Comparison of ENCODE assay signal across 8 cellular contexts in the genomic region with DNA sequence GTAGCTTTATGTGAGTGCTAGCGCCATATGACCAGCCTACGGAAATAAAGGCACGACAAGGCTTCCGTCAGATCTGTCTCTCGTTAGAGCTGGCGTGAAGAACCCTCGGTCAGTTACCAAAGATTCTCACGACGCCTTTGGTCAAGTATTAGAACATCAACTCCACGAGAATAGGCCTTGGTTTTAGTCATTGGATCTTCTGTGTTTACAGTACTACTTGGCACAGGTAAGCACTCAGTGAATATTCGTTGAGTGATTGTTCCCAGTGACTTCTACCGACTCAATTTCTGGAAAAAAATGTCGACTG. TPM values are rescaled to one million over a fixed set of nuclear protein-coding genes. Genes with fewer than 3 reads are reported as not detected.
DNase-seq lines count a peak whose midpoint lies in the region; ATAC-seq and TF ChIP-seq lines count a peak whose summit lies in the region.

No MANE protein-coding gene starts in this region.

- ATAC-seq in HG03135 (IDR thresholded peaks at IDR 0.05; ENCODE audit: unreplicated experiment) (peak; percentile 7), GM18502 (IDR thresholded peaks at IDR 0.05; ENCODE audit: poor library complexity, unreplicated experiment) (no peak), left lobe of liver (no peak), HG03159 (IDR thresholded peaks at IDR 0.05; ENCODE audit: unreplicated experiment) (no peak)
- ATAC-seq in naive thymus-derived CD8-positive, alpha-beta T cell: no peak

- POLR2A ChIA-PET in naive thymus-derived CD8-positive, alpha-beta T cell (lab: Charles Lee): interaction anchor here (0.6 to 2.0 kb wide), 17 partner anchors 10 to 704 kb away, joined by 3 to 27 read pairs (median 6); partner anchors contain the start of genes AKAP9, ANKIB1, CDK6 and FAM133B

- H3K27me3 Mint-ChIP-seq in naive thymus-derived CD8-positive, alpha-beta T cell: no peaks in the 10 kb centered on the region

- peak overlapping the region; percentile 81 to 96 (median 92) for H3K4me3 Mint-ChIP-seq in naive thymus-derived CD8-positive, alpha-beta T cell

- DNase-seq in GM12864 (ENCODE audit: low read depth): no peak
- DNase-seq in cardiac fibroblast (ENCODE audit: low read depth in 2 of 2): no peak
- DNase-seq in naive thymus-derived CD8-positive, alpha-beta T cell: no peak
- DNase-seq in left lobe of liver (ENCODE audit: low spot score): no peak
- no peak for DNase-seq in stimulated activated naive CD4-positive, alpha-beta T cell (lab: John Stamatoyannopoulos, UW)

- peaks cover 22 to 53% (median 40%) of the 10 kb centered on the region in 4 donors for H3K4me1 Mint-ChIP-seq in naive thymus-derived CD8-positive, alpha-beta T cell

- H3K36me3 Mint-ChIP-seq in naive thymus-derived CD8-positive, alpha-beta T cell: peaks cover 5 to 41% (median 9%) of the 10 kb centered on the region in 3 donors

- H3K4me3 ChIP-seq in GM12864 (ENCODE audit: low read depth, low read length) (peak overlapping the region; percentile 80), cardiac fibroblast (replicated peaks in 1 of 2; ENCODE audit: low read depth in 2 of 2, low read length in 2 of 2) (peak overlapping the region; percentile 86 to 96)

- peak overlapping the region; percentile 87 to 99 (median 98) for H3K27ac Mint-ChIP-seq in naive thymus-derived CD8-positive, alpha-beta T cell

- H3K9me3 Mint-ChIP-seq in naive thymus-derived CD8-positive, alpha-beta T cell: no peaks in the 10 kb centered on the region

- TF ChIP-seq CTCF in GM12864 (IDR thresholded peaks at IDR 0.05; ENCODE audit: low read depth, low read length, missing control alignments) (no peak), cardiac fibroblast (IDR thresholded peaks at IDR 0.05; ENCODE audit: low read depth, low read length) (no peak)

RNA-seq across cellular contexts. Expression of gene RBM48, which starts 0.3 kb away (rescaled TPM):
- 10 to 100 TPM; 41.7 to 45.7 TPM for total RNA-seq in naive thymus-derived CD8-positive, alpha-beta T cell
- polyA plus RNA-seq in naive thymus-derived CD8-positive, alpha-beta T cell: 10 to 100 TPM; 25.6 to 28.9 (median 27.9) TPM
- 4.9 TPM for total RNA-seq in left lobe of liver

RNA-seq across cellular contexts. Expression of gene PEX1, which starts 0.6 kb away (rescaled TPM):
- total RNA-seq in naive thymus-derived CD8-positive, alpha-beta T cell: 10 to 100 TPM; 41.5 to 43.4 TPM
- polyA plus RNA-seq in naive thymus-derived CD8-positive, alpha-beta T cell: 10 to 100 TPM in 1 of 3 donors, 1 to 10 TPM in 2; 7.9 to 10.1 (median 9.7) TPM
- total RNA-seq in left lobe of liver: 11.0 TPM

RNA-seq across cellular contexts. Expression of gene ERVW-1, which starts 51.2 kb away (rescaled TPM):
- under 1 TPM in 1 of 2 experiments, not detected in 1; 0.16 TPM for total RNA-seq in naive thymus-derived CD8-positive, alpha-beta T cell
- polyA plus RNA-seq in naive thymus-derived CD8-positive, alpha-beta T cell: not detected
- not detected for total RNA-seq in left lobe of liver
